ENCODE assay signal across 16 cellular contexts in the genomic region with DNA sequence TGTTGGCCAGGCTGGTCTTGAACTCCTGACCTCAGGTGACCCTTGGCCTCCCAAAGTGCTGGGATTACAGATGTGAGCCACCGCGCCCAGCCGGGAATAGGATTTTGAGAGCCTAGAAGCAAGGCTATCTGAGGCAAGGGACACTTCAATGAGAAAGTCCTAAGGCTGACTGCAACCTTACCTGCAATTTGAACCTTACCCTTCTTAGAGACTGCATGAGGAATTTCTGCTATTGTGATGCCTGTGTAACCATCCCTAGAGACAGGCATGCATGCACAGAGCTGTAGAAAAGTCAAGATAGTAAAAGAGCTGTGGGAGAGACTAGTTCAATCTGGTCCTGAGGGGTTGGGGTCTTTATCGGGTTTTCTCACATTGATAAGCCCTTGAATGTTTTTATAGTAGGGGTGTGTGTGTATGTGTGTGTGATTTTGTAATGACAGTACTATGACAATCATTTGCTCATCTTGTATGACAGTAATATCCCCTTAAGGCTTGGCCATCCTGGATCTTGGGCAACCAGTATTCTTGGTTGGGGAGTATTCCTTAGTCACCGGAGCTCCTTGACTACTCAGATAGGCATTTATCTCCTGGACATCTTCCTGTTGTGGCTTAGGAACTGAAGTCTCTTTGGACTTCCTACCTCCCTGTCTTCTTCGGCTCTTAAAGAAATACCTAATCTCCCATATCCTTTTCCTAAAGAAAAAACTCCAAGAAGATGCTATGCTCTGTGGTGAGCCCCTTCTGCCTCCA. TPM values are rescaled to one million over a fixed set of nuclear protein-coding genes. Genes with fewer than 3 reads are reported as not detected.
DNase-seq lines count a peak whose midpoint lies in the region; ATAC-seq and TF ChIP-seq lines count a peak whose summit lies in the region.
"Had no signal": no experiment of that assay in that cellular context is flagged by ENCODE, and none has a peak within 500 bp of the region (broad histone marks: within the 10 kb centered on the region; RNA-seq: fewer than 3 reads in every experiment).

No MANE protein-coding gene starts in this region.

- no peak overlapping the region for H3K4me3 Mint-ChIP-seq in endodermal cell
- H3K4me3 Mint-ChIP-seq: effector memory CD8-positive, alpha-beta T cell had no signal

- no peak overlapping the region for H3K9ac ChIP-seq in endodermal cell (ENCODE audit: extremely low read depth, low read length, poor library complexity, severe bottlenecking)

- peaks cover 64% of the 10 kb centered on the region for H3K4me1 Mint-ChIP-seq in endodermal cell

- H3K27ac Mint-ChIP-seq in endodermal cell: no peak overlapping the region
- H3K27ac Mint-ChIP-seq: effector memory CD8-positive, alpha-beta T cell had no signal

- 96 to 98% methylated on average over 6 of the region's 6 CpGs for WGBS in endodermal cell (ENCODE audit: insufficient coverage in 1 of 2, insufficient read length in 1 of 2), 2 experiments

- H3K27me3 ChIP-seq in endodermal cell (ENCODE audit: control insufficient read depth, insufficient read depth, low read length, poor library complexity, severe bottlenecking): no peaks in the 10 kb centered on the region

- peaks cover 17% of the 10 kb centered on the region for H3K36me3 Mint-ChIP-seq in endodermal cell (ENCODE audit: low read depth)

- DNase-seq in D341Med (ENCODE audit: low spot score) (peak; percentile 0), HS-5 (ENCODE audit: low read depth) (peak; percentile 78), endodermal cell (peak; percentile 30), omental fat pad (ENCODE audit: low spot score) (no peak), globus pallidus (ENCODE audit: low spot score) (no peak)
- no peak for DNase-seq in activated CD8-positive, alpha-beta memory T cell treated with anti-CD3 and anti-CD28 coated beads, Interleukin-2, amount 50 U/mL, for 4 hours
- no peak for DNase-seq in effector CD4-positive, alpha-beta T cell
- DNase-seq: activated CD8-positive, alpha-beta memory T cell treated with anti-CD3 and anti-CD28 coated beads, Interleukin-2, amount 50 U/mL, for 48 hours; Caco-2; effector memory CD8-positive, alpha-beta T cell; MM.1S; NCI-H446 treated with DMSO at 0.1 percent for 48 hours; RPMI8226; T1000 had no signal

- H3K4me3 ChIP-seq in endodermal cell (ENCODE audit: low read length): no peak overlapping the region

- no peak overlapping the region for H3K27ac ChIP-seq in endodermal cell (ENCODE audit: low read depth, low read length)
- H3K27ac ChIP-seq: HL-60 had no signal

- ATAC-seq in omental fat pad (ENCODE audit: low FRiP score): peak; percentile 29
- no peak for ATAC-seq in HG03432 (IDR thresholded peaks at IDR 0.05; ENCODE audit: unreplicated experiment)
- ATAC-seq: effector memory CD8-positive, alpha-beta T cell had no signal

- peaks cover 21% of the 10 kb centered on the region for H3K36me3 ChIP-seq in endodermal cell (ENCODE audit: control insufficient read depth, insufficient read depth, low read length)

- H3K4me1 ChIP-seq in endodermal cell (ENCODE audit: control insufficient read depth, insufficient read depth, low read length): peaks cover 28% of the 10 kb centered on the region

- TF ChIP-seq CTCF in endodermal cell (conservative IDR thresholded peaks at IDR 0.05) (no peak), omental fat pad (IDR thresholded peaks at IDR 0.05) (no peak)

- H3K9me3 ChIP-seq in endodermal cell (ENCODE audit: control insufficient read depth, low read length): no peaks in the 10 kb centered on the region
- H3K9me3 ChIP-seq: Caco-2 had no signal

- H3K27me3 Mint-ChIP-seq in endodermal cell (ENCODE audit: insufficient read depth): no peaks in the 10 kb centered on the region
- H3K27me3 Mint-ChIP-seq: effector memory CD8-positive, alpha-beta T cell had no signal

- H3K9me3 Mint-ChIP-seq in endodermal cell: peaks cover 1% of the 10 kb centered on the region
- H3K9me3 Mint-ChIP-seq: effector memory CD8-positive, alpha-beta T cell had no signal

RNA-seq across cellular contexts. Expression of gene DNAJB5, which starts 11.2 kb away (rescaled TPM):
- total RNA-seq in endodermal cell (10 to 100 TPM; 19.8 to 40.1 TPM), omental fat pad (10 to 100 TPM in 2 of 4 donors, 1 to 10 TPM in 2; 6.3 to 17.3 (median 9.8) TPM)
- polyA plus RNA-seq in endodermal cell (2013, experiment 1 of 2): 48.8 TPM
- 49.6 TPM for polyA plus RNA-seq in endodermal cell (2013, experiment 2 of 2)

RNA-seq across cellular contexts. Expression of gene PHF24, which starts 42.6 kb away (rescaled TPM):
- 1 to 10 TPM; 1.9 to 2.7 TPM for total RNA-seq in endodermal cell
- 1.0 TPM for polyA plus RNA-seq in endodermal cell (2013, experiment 1 of 2)
- 0.66 TPM for polyA plus RNA-seq in endodermal cell (2013, experiment 2 of 2)
- total RNA-seq in omental fat pad: under 1 TPM in 3 of 4 donors, not detected in 1; 0.28 to 0.95 (median 0.84) TPM
- total RNA-seq: Caco-2 had no signal

Comparison
In these comparisons a context has a peak if more than half of its experiments do, and no peak if none do; other contexts are left out.
1. DNase-seq: peak in D341Med (single experiment), HS-5 (single experiment) and endodermal cell (single experiment); none in omental fat pad (single experiment), activated CD8-positive, alpha-beta memory T cell treated with anti-CD3 and anti-CD28 coated beads, Interleukin-2, amount 50 U/mL, for 4 hours (single experiment), globus pallidus (single experiment) and effector CD4-positive, alpha-beta T cell (single experiment).